Comparison of ENCODE assay signal across 1 cellular context in the genomic region with DNA sequence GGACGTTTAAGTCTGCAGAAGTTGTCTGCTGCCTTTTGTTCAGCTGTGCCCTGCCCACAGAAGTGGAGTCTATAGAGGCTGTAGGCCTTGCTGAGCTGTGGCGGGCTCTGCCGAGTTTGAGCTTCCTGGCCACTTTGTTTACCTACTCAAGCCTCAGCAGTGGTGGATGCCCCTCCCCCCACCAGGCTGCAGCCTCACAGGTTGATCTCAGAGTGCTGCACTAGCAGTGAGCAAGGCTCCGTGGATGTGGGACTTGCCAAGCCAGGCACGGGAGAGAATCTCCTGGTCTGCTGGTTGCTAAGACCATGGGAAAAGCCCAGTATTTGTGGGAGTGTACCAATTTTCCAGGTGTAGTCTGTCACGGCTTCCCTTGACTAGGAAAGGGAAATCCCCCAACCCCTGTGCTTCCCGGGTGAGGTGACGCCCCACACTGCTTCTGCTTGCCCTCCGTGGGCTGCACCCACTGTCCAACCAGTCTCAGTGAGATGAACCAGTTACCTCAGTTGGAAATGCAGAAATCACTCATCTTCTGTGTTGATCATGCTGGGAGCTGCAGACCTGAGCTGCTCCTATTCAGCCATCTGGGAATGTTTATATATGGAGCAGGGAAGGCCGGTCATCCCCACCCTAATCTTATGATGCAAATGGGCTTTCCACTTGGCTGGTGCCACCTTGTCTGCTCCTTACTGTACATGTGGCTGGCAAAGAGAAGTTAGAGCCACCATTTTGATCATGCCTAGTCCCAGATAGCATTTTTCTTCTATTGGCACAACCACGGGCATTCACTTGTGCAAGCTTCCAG.
TF ChIP-seq lines count a peak whose summit lies in the region.

No MANE protein-coding gene starts in this region.

TF ChIP-seq in HepG2, 621 proteins besides CTCF, POLR2A, EP300 and RAD21 (continued from another document):
- TF ChIP-seq, protein P1, sequence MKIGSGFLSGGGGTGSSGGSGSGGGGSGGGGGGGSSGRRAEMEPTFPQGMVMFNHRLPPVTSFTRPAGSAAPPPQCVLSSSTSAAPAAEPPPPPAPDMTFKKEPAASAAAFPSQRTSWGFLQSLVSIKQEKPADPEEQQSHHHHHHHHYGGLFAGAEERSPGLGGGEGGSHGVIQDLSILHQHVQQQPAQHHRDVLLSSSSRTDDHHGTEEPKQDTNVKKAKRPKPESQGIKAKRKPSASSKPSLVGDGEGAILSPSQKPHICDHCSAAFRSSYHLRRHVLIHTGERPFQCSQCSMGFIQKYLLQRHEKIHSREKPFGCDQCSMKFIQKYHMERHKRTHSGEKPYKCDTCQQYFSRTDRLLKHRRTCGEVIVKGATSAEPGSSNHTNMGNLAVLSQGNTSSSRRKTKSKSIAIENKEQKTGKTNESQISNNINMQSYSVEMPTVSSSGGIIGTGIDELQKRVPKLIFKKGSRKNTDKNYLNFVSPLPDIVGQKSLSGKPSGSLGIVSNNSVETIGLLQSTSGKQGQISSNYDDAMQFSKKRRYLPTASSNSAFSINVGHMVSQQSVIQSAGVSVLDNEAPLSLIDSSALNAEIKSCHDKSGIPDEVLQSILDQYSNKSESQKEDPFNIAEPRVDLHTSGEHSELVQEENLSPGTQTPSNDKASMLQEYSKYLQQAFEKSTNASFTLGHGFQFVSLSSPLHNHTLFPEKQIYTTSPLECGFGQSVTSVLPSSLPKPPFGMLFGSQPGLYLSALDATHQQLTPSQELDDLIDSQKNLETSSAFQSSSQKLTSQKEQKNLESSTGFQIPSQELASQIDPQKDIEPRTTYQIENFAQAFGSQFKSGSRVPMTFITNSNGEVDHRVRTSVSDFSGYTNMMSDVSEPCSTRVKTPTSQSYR (CRISPR knock-in tag; IDR thresholded peaks at IDR 0.05; ENCODE audit: borderline replicate concordance): peak; percentile 99
- TF ChIP-seq FOXA1 (IDR thresholded peaks at IDR 0.05): no peak
- TF ChIP-seq FOXA1 (CRISPR knock-in tag; IDR thresholded peaks at IDR 0.05): peak; percentile 67
- no peak; the same call in 1 of the 2 replicates for TF ChIP-seq NRL (CRISPR knock-in tag; IDR thresholded peaks at IDR 0.05; ENCODE audit: borderline replicate concordance)
- peak in 1 of 2 experiments; percentile 35; a peak in 1 of 4 replicates for TF ChIP-seq KLF16 (CRISPR knock-in tag; IDR thresholded peaks at IDR 0.05)
- no peak for TF ChIP-seq ZNF496 (CRISPR knock-in tag; IDR thresholded peaks at IDR 0.05; ENCODE audit: insufficient replicate concordance)
- no peak for TF ChIP-seq SMARCC2 (IDR thresholded peaks at IDR 0.05)
- no peak for TF ChIP-seq ZNF354B (CRISPR knock-in tag; IDR thresholded peaks at IDR 0.05)
- TF ChIP-seq, protein P2, sequence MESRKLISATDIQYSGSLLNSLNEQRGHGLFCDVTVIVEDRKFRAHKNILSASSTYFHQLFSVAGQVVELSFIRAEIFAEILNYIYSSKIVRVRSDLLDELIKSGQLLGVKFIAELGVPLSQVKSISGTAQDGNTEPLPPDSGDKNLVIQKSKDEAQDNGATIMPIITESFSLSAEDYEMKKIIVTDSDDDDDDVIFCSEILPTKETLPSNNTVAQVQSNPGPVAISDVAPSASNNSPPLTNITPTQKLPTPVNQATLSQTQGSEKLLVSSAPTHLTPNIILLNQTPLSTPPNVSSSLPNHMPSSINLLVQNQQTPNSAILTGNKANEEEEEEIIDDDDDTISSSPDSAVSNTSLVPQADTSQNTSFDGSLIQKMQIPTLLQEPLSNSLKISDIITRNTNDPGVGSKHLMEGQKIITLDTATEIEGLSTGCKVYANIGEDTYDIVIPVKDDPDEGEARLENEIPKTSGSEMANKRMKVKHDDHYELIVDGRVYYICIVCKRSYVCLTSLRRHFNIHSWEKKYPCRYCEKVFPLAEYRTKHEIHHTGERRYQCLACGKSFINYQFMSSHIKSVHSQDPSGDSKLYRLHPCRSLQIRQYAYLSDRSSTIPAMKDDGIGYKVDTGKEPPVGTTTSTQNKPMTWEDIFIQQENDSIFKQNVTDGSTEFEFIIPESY (CRISPR knock-in tag; IDR thresholded peaks at IDR 0.05): no peak
- TF ChIP-seq, protein P3, sequence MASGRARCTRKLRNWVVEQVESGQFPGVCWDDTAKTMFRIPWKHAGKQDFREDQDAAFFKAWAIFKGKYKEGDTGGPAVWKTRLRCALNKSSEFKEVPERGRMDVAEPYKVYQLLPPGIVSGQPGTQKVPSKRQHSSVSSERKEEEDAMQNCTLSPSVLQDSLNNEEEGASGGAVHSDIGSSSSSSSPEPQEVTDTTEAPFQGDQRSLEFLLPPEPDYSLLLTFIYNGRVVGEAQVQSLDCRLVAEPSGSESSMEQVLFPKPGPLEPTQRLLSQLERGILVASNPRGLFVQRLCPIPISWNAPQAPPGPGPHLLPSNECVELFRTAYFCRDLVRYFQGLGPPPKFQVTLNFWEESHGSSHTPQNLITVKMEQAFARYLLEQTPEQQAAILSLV (CRISPR knock-in tag; IDR thresholded peaks at IDR 0.05; ENCODE audit: borderline replicate concordance): 0 out of 2 replicates have a peak, but pooled peaks have one; percentile 28
- TF ChIP-seq HDAC2 (CRISPR knock-in tag; IDR thresholded peaks at IDR 0.05): peak; percentile 31; the same call in 1 of the 2 replicates
- 0 out of 2 replicates have a peak, but pooled peaks have one; percentile 45 for TF ChIP-seq ZNF251 (CRISPR knock-in tag; IDR thresholded peaks at IDR 0.05)
- TF ChIP-seq GLI4 (CRISPR knock-in tag; IDR thresholded peaks at IDR 0.05; ENCODE audit: borderline replicate concordance): no peak
- TF ChIP-seq, protein P4, sequence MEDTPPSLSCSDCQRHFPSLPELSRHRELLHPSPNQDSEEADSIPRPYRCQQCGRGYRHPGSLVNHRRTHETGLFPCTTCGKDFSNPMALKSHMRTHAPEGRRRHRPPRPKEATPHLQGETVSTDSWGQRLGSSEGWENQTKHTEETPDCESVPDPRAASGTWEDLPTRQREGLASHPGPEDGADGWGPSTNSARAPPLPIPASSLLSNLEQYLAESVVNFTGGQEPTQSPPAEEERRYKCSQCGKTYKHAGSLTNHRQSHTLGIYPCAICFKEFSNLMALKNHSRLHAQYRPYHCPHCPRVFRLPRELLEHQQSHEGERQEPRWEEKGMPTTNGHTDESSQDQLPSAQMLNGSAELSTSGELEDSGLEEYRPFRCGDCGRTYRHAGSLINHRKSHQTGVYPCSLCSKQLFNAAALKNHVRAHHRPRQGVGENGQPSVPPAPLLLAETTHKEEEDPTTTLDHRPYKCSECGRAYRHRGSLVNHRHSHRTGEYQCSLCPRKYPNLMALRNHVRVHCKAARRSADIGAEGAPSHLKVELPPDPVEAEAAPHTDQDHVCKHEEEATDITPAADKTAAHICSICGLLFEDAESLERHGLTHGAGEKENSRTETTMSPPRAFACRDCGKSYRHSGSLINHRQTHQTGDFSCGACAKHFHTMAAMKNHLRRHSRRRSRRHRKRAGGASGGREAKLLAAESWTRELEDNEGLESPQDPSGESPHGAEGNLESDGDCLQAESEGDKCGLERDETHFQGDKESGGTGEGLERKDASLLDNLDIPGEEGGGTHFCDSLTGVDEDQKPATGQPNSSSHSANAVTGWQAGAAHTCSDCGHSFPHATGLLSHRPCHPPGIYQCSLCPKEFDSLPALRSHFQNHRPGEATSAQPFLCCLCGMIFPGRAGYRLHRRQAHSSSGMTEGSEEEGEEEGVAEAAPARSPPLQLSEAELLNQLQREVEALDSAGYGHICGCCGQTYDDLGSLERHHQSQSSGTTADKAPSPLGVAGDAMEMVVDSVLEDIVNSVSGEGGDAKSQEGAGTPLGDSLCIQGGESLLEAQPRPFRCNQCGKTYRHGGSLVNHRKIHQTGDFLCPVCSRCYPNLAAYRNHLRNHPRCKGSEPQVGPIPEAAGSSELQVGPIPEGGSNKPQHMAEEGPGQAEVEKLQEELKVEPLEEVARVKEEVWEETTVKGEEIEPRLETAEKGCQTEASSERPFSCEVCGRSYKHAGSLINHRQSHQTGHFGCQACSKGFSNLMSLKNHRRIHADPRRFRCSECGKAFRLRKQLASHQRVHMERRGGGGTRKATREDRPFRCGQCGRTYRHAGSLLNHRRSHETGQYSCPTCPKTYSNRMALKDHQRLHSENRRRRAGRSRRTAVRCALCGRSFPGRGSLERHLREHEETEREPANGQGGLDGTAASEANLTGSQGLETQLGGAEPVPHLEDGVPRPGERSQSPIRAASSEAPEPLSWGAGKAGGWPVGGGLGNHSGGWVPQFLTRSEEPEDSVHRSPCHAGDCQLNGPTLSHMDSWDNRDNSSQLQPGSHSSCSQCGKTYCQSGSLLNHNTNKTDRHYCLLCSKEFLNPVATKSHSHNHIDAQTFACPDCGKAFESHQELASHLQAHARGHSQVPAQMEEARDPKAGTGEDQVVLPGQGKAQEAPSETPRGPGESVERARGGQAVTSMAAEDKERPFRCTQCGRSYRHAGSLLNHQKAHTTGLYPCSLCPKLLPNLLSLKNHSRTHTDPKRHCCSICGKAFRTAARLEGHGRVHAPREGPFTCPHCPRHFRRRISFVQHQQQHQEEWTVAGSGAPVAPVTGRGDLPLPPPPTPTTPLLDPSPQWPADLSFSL (CRISPR knock-in tag; IDR thresholded peaks at IDR 0.05): no peak
- TF ChIP-seq ZKSCAN8 (CRISPR knock-in tag; IDR thresholded peaks at IDR 0.05; ENCODE audit: borderline replicate concordance): 0 out of 2 replicates have a peak, but pooled peaks have one; percentile 51
- TF ChIP-seq FOXO1 (CRISPR knock-in tag; IDR thresholded peaks at IDR 0.05): peak; percentile 42; the same call in 1 of the 2 replicates
- TF ChIP-seq ZNF501 (CRISPR knock-in tag; IDR thresholded peaks at IDR 0.05): peak; percentile 76
- no peak; the same call in none of the 2 replicates for TF ChIP-seq GATAD2A (CRISPR knock-in tag; IDR thresholded peaks at IDR 0.05)
- TF ChIP-seq, protein P5, sequence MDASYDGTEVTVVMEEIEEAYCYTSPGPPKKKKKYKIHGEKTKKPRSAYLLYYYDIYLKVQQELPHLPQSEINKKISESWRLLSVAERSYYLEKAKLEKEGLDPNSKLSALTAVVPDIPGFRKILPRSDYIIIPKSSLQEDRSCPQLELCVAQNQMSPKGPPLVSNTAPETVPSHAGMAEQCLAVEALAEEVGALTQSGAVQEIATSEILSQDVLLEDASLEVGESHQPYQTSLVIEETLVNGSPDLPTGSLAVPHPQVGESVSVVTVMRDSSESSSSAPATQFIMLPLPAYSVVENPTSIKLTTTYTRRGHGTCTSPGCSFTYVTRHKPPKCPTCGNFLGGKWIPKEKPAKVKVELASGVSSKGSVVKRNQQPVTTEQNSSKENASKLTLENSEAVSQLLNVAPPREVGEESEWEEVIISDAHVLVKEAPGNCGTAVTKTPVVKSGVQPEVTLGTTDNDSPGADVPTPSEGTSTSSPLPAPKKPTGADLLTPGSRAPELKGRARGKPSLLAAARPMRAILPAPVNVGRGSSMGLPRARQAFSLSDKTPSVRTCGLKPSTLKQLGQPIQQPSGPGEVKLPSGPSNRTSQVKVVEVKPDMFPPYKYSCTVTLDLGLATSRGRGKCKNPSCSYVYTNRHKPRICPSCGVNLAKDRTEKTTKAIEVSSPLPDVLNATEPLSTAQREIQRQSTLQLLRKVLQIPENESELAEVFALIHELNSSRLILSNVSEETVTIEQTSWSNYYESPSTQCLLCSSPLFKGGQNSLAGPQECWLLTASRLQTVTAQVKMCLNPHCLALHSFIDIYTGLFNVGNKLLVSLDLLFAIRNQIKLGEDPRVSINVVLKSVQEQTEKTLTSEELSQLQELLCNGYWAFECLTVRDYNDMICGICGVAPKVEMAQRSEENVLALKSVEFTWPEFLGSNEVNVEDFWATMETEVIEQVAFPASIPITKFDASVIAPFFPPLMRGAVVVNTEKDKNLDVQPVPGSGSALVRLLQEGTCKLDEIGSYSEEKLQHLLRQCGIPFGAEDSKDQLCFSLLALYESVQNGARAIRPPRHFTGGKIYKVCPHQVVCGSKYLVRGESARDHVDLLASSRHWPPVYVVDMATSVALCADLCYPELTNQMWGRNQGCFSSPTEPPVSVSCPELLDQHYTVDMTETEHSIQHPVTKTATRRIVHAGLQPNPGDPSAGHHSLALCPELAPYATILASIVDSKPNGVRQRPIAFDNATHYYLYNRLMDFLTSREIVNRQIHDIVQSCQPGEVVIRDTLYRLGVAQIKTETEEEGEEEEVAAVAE (CRISPR knock-in tag; IDR thresholded peaks at IDR 0.05; ENCODE audit: borderline replicate concordance): no peak
- TF ChIP-seq, protein P6, sequence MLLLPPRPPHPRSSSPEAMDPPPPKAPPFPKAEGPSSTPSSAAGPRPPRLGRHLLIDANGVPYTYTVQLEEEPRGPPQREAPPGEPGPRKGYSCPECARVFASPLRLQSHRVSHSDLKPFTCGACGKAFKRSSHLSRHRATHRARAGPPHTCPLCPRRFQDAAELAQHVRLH (CRISPR knock-in tag; IDR thresholded peaks at IDR 0.05; ENCODE audit: borderline replicate concordance, low read depth): 0 out of 2 replicates have a peak, but pooled peaks have one; percentile 25
- TF ChIP-seq MED1 (CRISPR knock-in tag; IDR thresholded peaks at IDR 0.05): 0 out of 2 replicates have a peak, but pooled peaks have one; percentile 28
- TF ChIP-seq ELF3 (CRISPR knock-in tag; IDR thresholded peaks at IDR 0.05): peak; percentile 52; the same call in 1 of the 2 replicates
- TF ChIP-seq ZFP37 (CRISPR knock-in tag; IDR thresholded peaks at IDR 0.05; ENCODE audit: borderline replicate concordance): no peak
- TF ChIP-seq HES4 (CRISPR knock-in tag; IDR thresholded peaks at IDR 0.05; ENCODE audit: borderline replicate concordance): no peak
- peak; percentile 87; the same call in 1 of the 2 replicates for TF ChIP-seq ZNF484 (CRISPR knock-in tag; IDR thresholded peaks at IDR 0.05; ENCODE audit: borderline replicate concordance, low read depth)
TF ChIP-seq in HepG2: peak in this region for 61.
